In genomic region chr1:218463194-218464156, GRCh38 we compare ENCODE assay signal across 9 cellular contexts.
DNase-seq lines count a peak whose midpoint lies in the region; ATAC-seq and TF ChIP-seq lines count a peak whose summit lies in the region.
"Had no signal": no experiment of that assay in that cellular context is flagged by ENCODE, and none has a peak within 500 bp of the region (broad histone marks: within the 10 kb centered on the region; RNA-seq: fewer than 3 reads in every experiment).

No MANE protein-coding gene starts in this region.

- H3K27ac Mint-ChIP-seq in GM23338 (0 out of 2 replicates have a peak overlapping the region, but pooled peaks have one; percentile 63), glutamatergic neuron (ENCODE audit: unreplicated experiment) (peak overlapping the region; percentile 53)
- no peak overlapping the region for H3K27ac Mint-ChIP-seq in stimulated activated naive CD8-positive, alpha-beta T cell treated with anti-CD3 and anti-CD28 coated beads, Interleukin-15, amount 100 ng/mL, for 72 hours
- H3K27ac Mint-ChIP-seq: activated CD4-positive, alpha-beta T cell treated with anti-CD3 and anti-CD28 coated beads for 36 hours had no signal

- H3K27ac ChIP-seq in GM23338 (ENCODE audit: low read depth) (peak overlapping the region; percentile 35; the same call in 1 of the 2 replicates), spleen (peak overlapping the region in 4 of 8 donors; percentile 20 to 61 (median 44))

- H3K9me3 Mint-ChIP-seq in GM23338 (no peaks in the 10 kb centered on the region), glutamatergic neuron (ENCODE audit: unreplicated experiment) (no peaks in the 10 kb centered on the region)
- no peaks in the 10 kb centered on the region for H3K9me3 Mint-ChIP-seq in stimulated activated naive CD8-positive, alpha-beta T cell treated with anti-CD3 and anti-CD28 coated beads, Interleukin-15, amount 100 ng/mL, for 72 hours

- peak overlapping the region; percentile 79 for H2AFZ ChIP-seq in GM23338

- no peaks in the 10 kb centered on the region for H3F3A ChIP-seq in GM23338 (replicated peaks; ENCODE audit: low read depth)

- H3K27me3 ChIP-seq in GM23338 (ENCODE audit: insufficient read depth) (no peaks in the 10 kb centered on the region), spleen (replicated peaks in 1 of 7) (no peaks in the 10 kb centered on the region)

- no peaks in the 10 kb centered on the region for H3K79me2 ChIP-seq in GM23338 (replicated peaks; ENCODE audit: insufficient read depth)

- no peak for TF ChIP-seq CTCF in GM23338 (conservative IDR thresholded peaks at IDR 0.05; ENCODE audit: low read depth in 2 of 2)
- no peak for TF ChIP-seq CTCF in glutamatergic neuron (IDR thresholded peaks at IDR 0.05; ENCODE audit: partially characterized antibody, unreplicated experiment)
- TF ChIP-seq CTCF in spleen (IDR thresholded peaks at IDR 0.05 in 8 of 11, conservative IDR thresholded peaks at IDR 0.05 in 3 of 11) = no peak

- 71 to 84% (median 75%) methylated on average over 14 of the region's 14 CpGs for WGBS in spleen, 5 donors

- H3K4me1 ChIP-seq in GM23338 (ENCODE audit: insufficient read depth) = peaks cover 2% of the 10 kb centered on the region
- H3K4me1 ChIP-seq in spleen = peaks cover 0 to 23% (median 4%) of the 10 kb centered on the region in 6 donors

- H3K4me1 Mint-ChIP-seq in GM23338 (peaks cover 21% of the 10 kb centered on the region), glutamatergic neuron (ENCODE audit: low read depth, unreplicated experiment) (peaks cover 11% of the 10 kb centered on the region)
- H3K4me1 Mint-ChIP-seq in stimulated activated naive CD8-positive, alpha-beta T cell treated with anti-CD3 and anti-CD28 coated beads, Interleukin-15, amount 100 ng/mL, for 72 hours = no peaks in the 10 kb centered on the region
- H3K4me1 Mint-ChIP-seq: activated CD4-positive, alpha-beta T cell treated with anti-CD3 and anti-CD28 coated beads for 36 hours had no signal

- no peaks in the 10 kb centered on the region for H4K20me1 ChIP-seq in GM23338 (replicated peaks; ENCODE audit: insufficient read depth)

- no peaks in the 10 kb centered on the region for H3K36me3 ChIP-seq in GM23338 (ENCODE audit: insufficient read depth)
- no peaks in the 10 kb centered on the region for H3K36me3 ChIP-seq in spleen

- no peak for TF ChIP-seq POLR2A in spleen (IDR thresholded peaks at IDR 0.05)

- intact Hi-C loops in spleen (cut with DNase I; ENCODE audit: low total_unique reads) = no loop called here

- H3K9me2 ChIP-seq in GM23338 (ENCODE audit: insufficient read depth) = no peaks in the 10 kb centered on the region

- H3K4me3 ChIP-seq in GM23338 = no peak overlapping the region
- H3K4me3 ChIP-seq in spleen = no peak overlapping the region

- ATAC-seq in GM23338 (no peak), HG02763 (IDR thresholded peaks at IDR 0.05; ENCODE audit: unreplicated experiment) (no peak)
- ATAC-seq in stimulated activated naive CD8-positive, alpha-beta T cell treated with anti-CD3 and anti-CD28 coated beads, Interleukin-15, amount 100 ng/mL, for 72 hours = no peak
- ATAC-seq: activated CD4-positive, alpha-beta T cell treated with anti-CD3 and anti-CD28 coated beads for 36 hours had no signal

- no peaks in the 10 kb centered on the region; the same call in 2 of the 3 replicates for H3K36me3 Mint-ChIP-seq in GM23338 (ENCODE audit: low read depth)
- H3K36me3 Mint-ChIP-seq in glutamatergic neuron (ENCODE audit: unreplicated experiment) = no peaks in the 10 kb centered on the region

- H3K4me2 ChIP-seq in GM23338 = no peak overlapping the region

- no peak for DNase-seq in GM23338 (ENCODE audit: low spot score)
- peak; percentile 86 for DNase-seq in SKM-1 treated with dmso at 0.1 percent for 144 hours (lab: John Stamatoyannopoulos, UW; ENCODE audit: unreplicated experiment)
- DNase-seq in glutamatergic neuron = peak; percentile 23
- peak; percentile 24 for DNase-seq in retina
- no peak for DNase-seq in NCI-H1694 treated with DMSO at 0.1 percent for 48 hours (lab: John Stamatoyannopoulos, UW)
- no peak for DNase-seq in spleen
- DNase-seq in stimulated activated naive CD8-positive, alpha-beta T cell treated with anti-CD3 and anti-CD28 coated beads, Interleukin-15, amount 100 ng/mL, for 72 hours = no peak
- DNase-seq: activated CD4-positive, alpha-beta T cell treated with anti-CD3 and anti-CD28 coated beads for 36 hours had no signal

- H3K27me3 Mint-ChIP-seq in GM23338 (ENCODE audit: insufficient read depth, low read depth, poor library complexity) (no peaks in the 10 kb centered on the region), glutamatergic neuron (ENCODE audit: unreplicated experiment) (peaks cover 2% of the 10 kb centered on the region)
- peaks cover 8% of the 10 kb centered on the region for H3K27me3 Mint-ChIP-seq in stimulated activated naive CD8-positive, alpha-beta T cell treated with anti-CD3 and anti-CD28 coated beads, Interleukin-15, amount 100 ng/mL, for 72 hours

- no peak overlapping the region for H3K4me3 Mint-ChIP-seq in GM23338
- no peak overlapping the region for H3K4me3 Mint-ChIP-seq in glutamatergic neuron (ENCODE audit: unreplicated experiment)
- H3K4me3 Mint-ChIP-seq in stimulated activated naive CD8-positive, alpha-beta T cell treated with anti-CD3 and anti-CD28 coated beads, Interleukin-15, amount 100 ng/mL, for 72 hours = no peak overlapping the region
- H3K4me3 Mint-ChIP-seq: activated CD4-positive, alpha-beta T cell treated with anti-CD3 and anti-CD28 coated beads for 36 hours had no signal

- no peaks in the 10 kb centered on the region for H3K9me3 ChIP-seq in spleen

TF ChIP-seq in GM23338, 12 proteins besides CTCF, POLR2A, EP300 and RAD21 (continues in another document):
- TF ChIP-seq POLR2AphosphoS5 (IDR thresholded peaks at IDR 0.05; ENCODE audit: low read depth) (no peak), CREB1 (CRISPR knock-in tag; IDR thresholded peaks at IDR 0.05; ENCODE audit: low read depth) (no peak), ZNF462 (CRISPR knock-in tag; IDR thresholded peaks at IDR 0.05) (no peak)

Comparison
In these comparisons a context has a peak if more than half of its experiments do, and no peak if none do; other contexts are left out.
1. DNase-seq: peak in SKM-1 treated with dmso at 0.1 percent for 144 hours (single experiment), glutamatergic neuron (single experiment) and retina (single experiment); none in GM23338 (single experiment), NCI-H1694 treated with DMSO at 0.1 percent for 48 hours (single experiment), spleen (single experiment) and stimulated activated naive CD8-positive, alpha-beta T cell treated with anti-CD3 and anti-CD28 coated beads, Interleukin-15, amount 100 ng/mL, for 72 hours (0 of 2).
2. H3K27ac Mint-ChIP-seq: peak in GM23338 (single experiment) and glutamatergic neuron (single experiment); none in stimulated activated naive CD8-positive, alpha-beta T cell treated with anti-CD3 and anti-CD28 coated beads, Interleukin-15, amount 100 ng/mL, for 72 hours (0 of 2).